ENCODE assay signal across 20 cellular contexts in genomic region chr11:79253280-79253679, GRCh38.
DNase-seq lines count a peak whose midpoint lies in the region; ATAC-seq and FAIRE-seq lines count a peak whose summit lies in the region.
"Had no signal": no experiment of that assay in that cellular context is flagged by ENCODE, and none has a peak within 500 bp of the region (broad histone marks: within the 10 kb centered on the region; RNA-seq: fewer than 3 reads in every experiment).

No MANE protein-coding gene starts in this region.

- no peak for ATAC-seq in GM19463 (IDR thresholded peaks at IDR 0.05; ENCODE audit: unreplicated experiment)
- ATAC-seq: activated CD4-positive, alpha-beta T cell treated with anti-CD3 and anti-CD28 coated beads for 36 hours; activated T-cell treated with anti-CD3 and anti-CD28 coated beads, Interleukin-2, amount 50 U/mL, for 4 hours had no signal

- DNase-seq in C1 segment of cervical spinal cord (lab: John Stamatoyannopoulos, UW), result peak in 13 of 14 donors; percentile 23 to 89 (median 74)
- peak; percentile 42 for DNase-seq in NCI-H2227 treated with DMSO at 0.1 percent for 48 hours (lab: John Stamatoyannopoulos, UW)
- DNase-seq in frontal cortex (ENCODE audit: low spot score in 2 of 2), result peak; percentile 51 to 54
- DNase-seq in nucleus accumbens (lab: John Stamatoyannopoulos, UW), result peak in 54 of 56 donors; percentile 16 to 94 (median 76)
- no peak for DNase-seq in NCI-H2196 treated with DMSO at 0.1 percent for 48 hours (lab: John Stamatoyannopoulos, UW; ENCODE audit: unreplicated experiment)
- no peak for DNase-seq in effector CD8-positive, alpha-beta T cell (lab: John Stamatoyannopoulos, UW)
- DNase-seq in NCI-H1436 treated with DMSO at 0.1 percent for 48 hours (lab: John Stamatoyannopoulos, UW), result no peak
- DNase-seq: activated CD4-positive, alpha-beta T cell treated with anti-CD3 and anti-CD28 coated beads for 36 hours; activated naive CD4-positive, alpha-beta T cell treated with Interleukin-2 at 50 U/mL for 16 hours; activated T-cell treated with anti-CD3 and anti-CD28 coated beads, Interleukin-2, amount 50 U/mL, for 4 hours; effector memory CD4-positive, alpha-beta T cell; gastrocnemius medialis; Kasumi-1; kidney glomerular epithelial cell; mammary epithelial cell; ovary; Peyer's patch; sigmoid colon had no signal

- FAIRE-seq in frontal cortex (lab: Jason Lieb, UNC), result peak; percentile 79
- FAIRE-seq: H1 had no signal

Comparison
In these comparisons a context has a peak if more than half of its experiments do, and no peak if none do; other contexts are left out.
1. DNase-seq: peak in C1 segment of cervical spinal cord (13 of 14), NCI-H2227 treated with DMSO at 0.1 percent for 48 hours (single experiment), frontal cortex (2 of 2) and nucleus accumbens (54 of 56); none in NCI-H2196 treated with DMSO at 0.1 percent for 48 hours (single experiment), effector CD8-positive, alpha-beta T cell (single experiment) and NCI-H1436 treated with DMSO at 0.1 percent for 48 hours (single experiment).